Comparison of ENCODE assay signal across 8 cellular contexts in the genomic region with DNA sequence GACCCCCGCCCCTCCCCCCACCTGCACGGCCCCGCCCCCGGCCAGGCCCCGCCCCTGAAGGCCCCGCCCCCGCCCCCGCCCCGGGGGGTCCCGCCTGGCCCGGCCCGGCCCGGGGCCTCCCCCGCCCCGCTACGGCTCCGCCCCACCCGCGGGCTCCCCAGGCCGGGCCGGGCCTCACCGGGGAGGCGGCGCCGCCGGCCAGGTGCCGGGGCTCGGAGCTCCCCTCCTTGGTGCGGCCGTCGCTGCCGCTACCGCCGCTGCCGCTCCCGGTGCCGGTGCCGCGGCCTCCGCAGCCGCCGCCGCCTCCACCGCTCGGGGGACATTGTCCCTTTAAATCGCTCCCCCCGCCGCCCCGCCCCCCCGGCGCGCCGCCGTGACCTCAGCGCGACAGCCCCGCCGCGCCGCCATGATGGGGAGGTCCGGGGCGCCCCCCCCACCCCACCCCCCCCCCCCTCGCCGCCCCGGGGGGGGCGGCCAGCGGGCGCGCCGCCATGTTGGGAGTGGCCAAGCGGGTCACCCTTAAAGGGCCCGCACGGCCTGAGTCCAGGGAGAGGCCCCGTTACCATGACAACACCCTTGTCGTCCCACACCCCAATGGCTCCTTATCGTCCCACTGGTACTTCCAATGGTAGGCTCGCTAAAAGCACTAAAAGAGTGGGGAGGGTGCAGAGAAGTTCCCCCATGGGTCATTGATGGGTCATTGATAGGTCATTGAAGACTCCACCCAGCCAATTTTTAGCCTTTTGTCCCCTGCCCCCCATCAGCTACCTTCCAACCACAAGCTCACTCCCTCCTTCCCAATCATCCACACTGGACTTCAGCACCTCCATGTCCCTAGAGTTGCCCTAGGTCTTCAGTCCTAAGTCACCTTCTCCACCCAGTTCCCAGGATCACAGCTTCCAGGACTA. TPM values are rescaled to one million over a fixed set of nuclear protein-coding genes. Genes with fewer than 3 reads are reported as not detected.
A peak's percentile ranks its signal among the peaks of the same experiment; 100 is the strongest.
DNase-seq lines count a peak whose midpoint lies in the region; ATAC-seq and TF ChIP-seq lines count a peak whose summit lies in the region.

A gene with protein sequence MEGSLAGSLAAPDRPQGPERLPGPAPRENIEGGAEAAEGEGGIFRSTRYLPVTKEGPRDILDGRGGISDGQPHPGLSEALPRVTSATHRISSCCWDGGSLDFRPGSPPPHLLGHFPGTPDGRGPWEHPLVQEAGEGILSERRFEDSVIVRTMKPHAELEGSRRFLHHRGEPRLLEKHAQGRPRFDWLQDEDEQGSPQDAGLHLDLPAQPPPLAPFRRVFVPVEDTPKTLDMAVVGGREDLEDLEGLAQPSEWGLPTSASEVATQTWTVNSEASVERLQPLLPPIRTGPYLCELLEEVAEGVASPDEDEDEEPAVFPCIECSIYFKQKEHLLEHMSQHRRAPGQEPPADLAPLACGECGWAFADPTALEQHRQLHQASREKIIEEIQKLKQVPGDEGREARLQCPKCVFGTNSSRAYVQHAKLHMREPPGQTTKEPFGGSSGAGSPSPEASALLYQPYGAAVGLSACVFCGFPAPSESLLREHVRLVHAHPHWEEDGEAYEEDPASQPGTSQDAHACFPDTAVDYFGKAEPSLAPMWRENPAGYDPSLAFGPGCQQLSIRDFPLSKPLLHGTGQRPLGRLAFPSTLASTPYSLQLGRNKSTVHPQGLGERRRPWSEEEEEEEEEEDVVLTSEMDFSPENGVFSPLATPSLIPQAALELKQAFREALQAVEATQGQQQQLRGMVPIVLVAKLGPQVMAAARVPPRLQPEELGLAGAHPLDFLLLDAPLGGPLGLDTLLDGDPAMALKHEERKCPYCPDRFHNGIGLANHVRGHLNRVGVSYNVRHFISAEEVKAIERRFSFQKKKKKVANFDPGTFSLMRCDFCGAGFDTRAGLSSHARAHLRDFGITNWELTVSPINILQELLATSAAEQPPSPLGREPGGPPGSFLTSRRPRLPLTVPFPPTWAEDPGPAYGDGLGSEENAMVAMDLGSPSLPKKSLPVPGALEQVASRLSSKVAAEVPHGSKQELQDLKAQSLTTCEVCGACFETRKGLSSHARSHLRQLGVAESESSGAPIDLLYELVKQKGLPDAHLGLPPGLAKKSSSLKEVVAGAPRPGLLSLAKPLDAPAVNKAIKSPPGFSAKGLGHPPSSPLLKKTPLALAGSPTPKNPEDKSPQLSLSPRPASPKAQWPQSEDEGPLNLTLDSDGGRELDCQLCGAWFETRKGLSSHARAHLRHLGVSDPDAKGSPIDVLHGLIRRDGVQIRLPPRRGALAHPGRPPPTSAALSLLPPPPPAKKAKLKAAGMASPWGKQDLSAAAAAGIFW (N-terminal part only) (minus strand): TSS at position 337 of the 908 bp plus-strand sequence. CDS start 1,649 bp downstream, outside the sequence.

- no peaks in the 10 kb centered on the region for H3K27me3 Mint-ChIP-seq in naive thymus-derived CD8-positive, alpha-beta T cell

- POLR2A ChIA-PET in naive thymus-derived CD8-positive, alpha-beta T cell (lab: Charles Lee) = interaction anchor here (0.6 to 4.6 kb wide), 7 partner anchors 13 to 1857 kb away, joined by 3 to 48 read pairs (median 5); a partner anchor contains a TSS

- peak; percentile 50 for ATAC-seq in HG02852 (IDR thresholded peaks at IDR 0.05; ENCODE audit: unreplicated experiment)
- ATAC-seq in naive thymus-derived CD8-positive, alpha-beta T cell = peak; percentile 80 to 85
- peak; percentile 70 for ATAC-seq in stimulated activated effector memory CD8-positive, alpha-beta T cell treated with anti-CD3 and anti-CD28 coated beads, Interleukin-12 subunit alpha, Interleukin-12 subunit beta, amount 100 ng/mL, for 72 hours

- no peaks in the 10 kb centered on the region for H3K27me3 ChIP-seq in Peyer's patch

- TF ChIP-seq CTCF in Peyer's patch (IDR thresholded peaks at IDR 0.05) = no peak

- H3K27ac ChIP-seq in Peyer's patch = peak within 1 kb of the TSS; percentile 62 to 89 (median 76)

- peak within 1 kb of the TSS; percentile 71 to 90 (median 84) for H3K4me3 Mint-ChIP-seq in naive thymus-derived CD8-positive, alpha-beta T cell
- peak within 1 kb of the TSS; percentile 59 for H3K4me3 Mint-ChIP-seq in stimulated activated effector memory CD8-positive, alpha-beta T cell treated with anti-CD3 and anti-CD28 coated beads, Interleukin-12 subunit alpha, Interleukin-12 subunit beta, amount 100 ng/mL, for 72 hours

- DNase-seq in ELR (ENCODE audit: low read depth) = peak; percentile 80
- peak; percentile 82 to 92 (median 91) for DNase-seq in Peyer's patch
- DNase-seq in activated T-helper 1 cell treated with anti-CD3 and anti-CD28 coated beads, Interleukin-2, amount 50 U/mL, for 16 hours (ENCODE audit: low read depth in 1 of 2, low spot score in 1 of 2) = peak; percentile 72 to 78
- DNase-seq in fibroblast of peridontal ligament (ENCODE audit: extremely low read depth) = peak; percentile 35
- peak; percentile 78 to 92 (median 85) for DNase-seq in naive thymus-derived CD8-positive, alpha-beta T cell
- DNase-seq in stimulated activated effector memory CD8-positive, alpha-beta T cell treated with anti-CD3 and anti-CD28 coated beads, Interleukin-12 subunit alpha, Interleukin-12 subunit beta, amount 100 ng/mL, for 72 hours (ENCODE audit: low spot score in 2 of 2) = peak; percentile 74 to 90
- DNase-seq in NCI-H2107 (lab: John Stamatoyannopoulos, UW) = no peak

- peaks cover 0 to 31% (median 16%) of the 10 kb centered on the region in 3 donors for H3K36me3 Mint-ChIP-seq in naive thymus-derived CD8-positive, alpha-beta T cell
- H3K36me3 Mint-ChIP-seq in stimulated activated effector memory CD8-positive, alpha-beta T cell treated with anti-CD3 and anti-CD28 coated beads, Interleukin-12 subunit alpha, Interleukin-12 subunit beta, amount 100 ng/mL, for 72 hours = peaks cover 69% of the 10 kb centered on the region

- H3K36me3 ChIP-seq in Peyer's patch = no peaks in the 10 kb centered on the region

- no peak for TF ChIP-seq POLR2A in Peyer's patch (IDR thresholded peaks at IDR 0.05)

- H3K9me3 ChIP-seq in Peyer's patch = no peaks in the 10 kb centered on the region

- H3K4me1 Mint-ChIP-seq in naive thymus-derived CD8-positive, alpha-beta T cell = peaks cover 20 to 44% (median 30%) of the 10 kb centered on the region in 4 donors
- peaks cover 52% of the 10 kb centered on the region for H3K4me1 Mint-ChIP-seq in stimulated activated effector memory CD8-positive, alpha-beta T cell treated with anti-CD3 and anti-CD28 coated beads, Interleukin-12 subunit alpha, Interleukin-12 subunit beta, amount 100 ng/mL, for 72 hours

- H3K27ac Mint-ChIP-seq in naive thymus-derived CD8-positive, alpha-beta T cell = peak within 1 kb of the TSS; percentile 83 to 97 (median 94)
- H3K27ac Mint-ChIP-seq in stimulated activated effector memory CD8-positive, alpha-beta T cell treated with anti-CD3 and anti-CD28 coated beads, Interleukin-12 subunit alpha, Interleukin-12 subunit beta, amount 100 ng/mL, for 72 hours = peak within 1 kb of the TSS; percentile 78

- H3K4me1 ChIP-seq in Peyer's patch = peaks cover 0 to 19% (median 0%) of the 10 kb centered on the region in 4 donors

- H3K4me3 ChIP-seq in Peyer's patch = peak within 1 kb of the TSS; percentile 55 to 95 (median 82)

- peaks cover 0 to 9% (median 0%) of the 10 kb centered on the region in 9 donors for H3K9me3 Mint-ChIP-seq in naive thymus-derived CD8-positive, alpha-beta T cell
- no peaks in the 10 kb centered on the region for H3K9me3 Mint-ChIP-seq in stimulated activated effector memory CD8-positive, alpha-beta T cell treated with anti-CD3 and anti-CD28 coated beads, Interleukin-12 subunit alpha, Interleukin-12 subunit beta, amount 100 ng/mL, for 72 hours

RNA-seq across cellular contexts. Expression of the gene that starts here (rescaled TPM):
- total RNA-seq in Peyer's patch = 10 to 100 TPM; 25.4 to 45.2 (median 40.6) TPM
- 10 to 100 TPM; 30.3 to 32.6 TPM for total RNA-seq in naive thymus-derived CD8-positive, alpha-beta T cell
- 1 to 10 TPM in 1 of 3 donors, under 1 TPM in 2; 0.57 to 2.0 (median 0.75) TPM for polyA plus RNA-seq in naive thymus-derived CD8-positive, alpha-beta T cell
